In genomic region chr2:191677646-191678436, GRCh38 we compare ENCODE assay signal across 8 cellular contexts. TPM values are rescaled to one million over a fixed set of nuclear protein-coding genes. Genes with fewer than 3 reads are reported as not detected.
DNase-seq lines count a peak whose midpoint lies in the region; ATAC-seq and TF ChIP-seq lines count a peak whose summit lies in the region.

Gene NABP1 (plus strand): TSS chr2:191678136. CDS start chr2:191678615, 479 bp downstream.

- no peak for TF ChIP-seq EP300 in ovary (IDR thresholded peaks at IDR 0.05)

- H3K36me3 ChIP-seq in ovary (no peaks in the 10 kb centered on the region), thymus (ENCODE audit: control insufficient read depth, insufficient read depth) (peaks cover 3% of the 10 kb centered on the region)

- peak within 1 kb of the TSS; percentile 99 for H3K27ac Mint-ChIP-seq in activated naive CD8-positive, alpha-beta T cell treated with anti-CD3 and anti-CD28 coated beads, Interleukin-2, amount 10 ng/mL, durations not matched to agents 7 days and 5 days

- no peaks in the 10 kb centered on the region for H3K9me3 Mint-ChIP-seq in activated naive CD8-positive, alpha-beta T cell treated with anti-CD3 and anti-CD28 coated beads, Interleukin-2, amount 10 ng/mL, durations not matched to agents 7 days and 5 days

- POLR2A ChIA-PET in activated naive CD8-positive, alpha-beta T cell treated with anti-CD3 and anti-CD28 coated beads, Interleukin-2, amount 10 ng/mL, durations not matched to agents 7 days and 5 days (lab: Charles Lee), result interaction anchor here (0.6 to 6.7 kb wide), 42 partner anchors 9 to 1271 kb away, joined by 3 to 234 read pairs (median 6); partner anchors contain the start of gene STAT4

- peak within 1 kb of the TSS; percentile 98 for H3K4me3 Mint-ChIP-seq in activated naive CD8-positive, alpha-beta T cell treated with anti-CD3 and anti-CD28 coated beads, Interleukin-2, amount 10 ng/mL, durations not matched to agents 7 days and 5 days

- peaks cover 31% of the 10 kb centered on the region for H3K36me3 Mint-ChIP-seq in activated naive CD8-positive, alpha-beta T cell treated with anti-CD3 and anti-CD28 coated beads, Interleukin-2, amount 10 ng/mL, durations not matched to agents 7 days and 5 days

- H3K4me3 ChIP-seq in GM12875 (ENCODE audit: low read depth, low read length), result peak within 1 kb of the TSS; percentile 69
- peak within 1 kb of the TSS; percentile 70 for H3K4me3 ChIP-seq in ovary
- H3K4me3 ChIP-seq in thymus (ENCODE audit: low read length), result peak within 1 kb of the TSS; percentile 82

- no peaks in the 10 kb centered on the region for H3K9me3 ChIP-seq in ovary
- H3K9me3 ChIP-seq in thymus (ENCODE audit: control insufficient read depth), result no peaks in the 10 kb centered on the region

- TF ChIP-seq POLR2A in ovary (IDR thresholded peaks at IDR 0.05), result peak; percentile 97

- H3K27ac ChIP-seq in ovary (peak within 1 kb of the TSS; percentile 75 to 91), thymus (ENCODE audit: low read depth) (peak within 1 kb of the TSS; percentile 100)

- H3K27me3 ChIP-seq in ovary (no peaks in the 10 kb centered on the region), thymus (ENCODE audit: control insufficient read depth, insufficient read depth) (no peaks in the 10 kb centered on the region)

- peak; percentile 53 for DNase-seq in NCI-H1417 treated with DMSO at 0.1 percent for 48 hours (lab: John Stamatoyannopoulos, UW)
- DNase-seq in SW 1271 (lab: John Stamatoyannopoulos, UW), result peak; percentile 83 to 97
- peak; percentile 99 for DNase-seq in activated naive CD8-positive, alpha-beta T cell treated with anti-CD3 and anti-CD28 coated beads, Interleukin-2, amount 10 ng/mL, durations not matched to agents 7 days and 5 days
- DNase-seq in head of caudate nucleus, result peak; percentile 91 to 99 (median 98)
- DNase-seq in ovary, result peak; percentile 99

- intact Hi-C loops in head of caudate nucleus (cut with DNase I), result no loop called here
- intact Hi-C loops in ovary (cut with DNase I), result no loop called here

- H3K27me3 Mint-ChIP-seq in activated naive CD8-positive, alpha-beta T cell treated with anti-CD3 and anti-CD28 coated beads, Interleukin-2, amount 10 ng/mL, durations not matched to agents 7 days and 5 days, result no peaks in the 10 kb centered on the region

- 0 to 1% (median 1%) methylated on average over 53 to 66 of the region's 66 CpGs for WGBS in ovary, 3 donors
- under 1% methylated on average over 66 of the region's 66 CpGs for WGBS in thymus

- peaks cover 51% of the 10 kb centered on the region for H3K4me1 Mint-ChIP-seq in activated naive CD8-positive, alpha-beta T cell treated with anti-CD3 and anti-CD28 coated beads, Interleukin-2, amount 10 ng/mL, durations not matched to agents 7 days and 5 days

- H3K4me1 ChIP-seq in ovary (ENCODE audit: insufficient read depth) (peaks cover 4% of the 10 kb centered on the region), thymus (ENCODE audit: control insufficient read depth, insufficient read depth, low read length) (peaks cover 18% of the 10 kb centered on the region)

- ATAC-seq in HG02763 (IDR thresholded peaks at IDR 0.05; ENCODE audit: unreplicated experiment), result peak; percentile 72
- ATAC-seq in activated naive CD8-positive, alpha-beta T cell treated with anti-CD3 and anti-CD28 coated beads, Interleukin-2, amount 10 ng/mL, durations not matched to agents 7 days and 5 days (ENCODE audit: low read depth), result peak; percentile 73

- TF ChIP-seq CTCF in GM12875 (IDR thresholded peaks at IDR 0.05; ENCODE audit: borderline replicate concordance, insufficient read depth, low read depth, low read length), result no peak
- TF ChIP-seq CTCF in ovary (IDR thresholded peaks at IDR 0.05), result peak in 1 of 3 donors; percentile 18

RNA-seq across cellular contexts. Expression of gene NABP1, which starts in this region (rescaled TPM):
- total RNA-seq in activated naive CD8-positive, alpha-beta T cell treated with anti-CD3 and anti-CD28 coated beads, Interleukin-2, amount 10 ng/mL, durations not matched to agents 7 days and 5 days, result 10 to 100 TPM; 72.6 to 75.9 TPM
- 10 to 100 TPM; 11.4 to 17.6 (median 13.4) TPM for total RNA-seq in ovary
- polyA plus RNA-seq in ovary (10 to 100 TPM in 1 of 2 donors, 1 to 10 TPM in 1; 5.3 to 19.1 TPM), thymus (68.4 TPM)

Comparison
In these comparisons a context has a peak if more than half of its experiments do, and no peak if none do; other contexts are left out.
1. Peak in every context shown above with its lines: DNase-seq, ATAC-seq, H3K4me3 ChIP-seq and H3K27ac ChIP-seq.